17 cellular contexts compared by ENCODE assay signal in the genomic region with DNA sequence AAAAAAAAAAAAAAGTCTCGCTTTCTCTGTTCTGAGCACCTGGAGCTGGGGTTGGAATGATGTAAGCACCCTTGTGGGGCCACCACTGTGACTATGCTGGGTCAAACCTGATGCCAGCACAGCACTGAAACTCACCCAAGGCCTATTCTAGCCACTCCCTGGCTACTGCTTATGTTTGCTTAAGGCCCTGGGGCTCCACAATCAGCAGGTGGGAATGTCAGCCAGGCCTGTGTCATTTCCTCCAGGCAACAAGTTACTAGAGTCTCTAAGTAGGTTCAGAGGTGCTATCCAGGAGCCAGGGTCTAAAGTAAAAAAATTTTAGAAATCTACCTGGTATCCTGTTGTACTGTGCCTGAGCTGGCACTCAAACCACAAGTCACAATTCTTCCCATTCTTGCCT.
DNase-seq lines count a peak whose midpoint lies in the region; ATAC-seq, FAIRE-seq and TF ChIP-seq lines count a peak whose summit lies in the region.
"Had no signal": no experiment of that assay in that cellular context is flagged by ENCODE, and none has a peak within 500 bp of the region (broad histone marks: within the 10 kb centered on the region; RNA-seq: fewer than 3 reads in every experiment).

No MANE protein-coding gene starts in this region.

- H3K4me3 ChIP-seq in A549 (no peak overlapping the region), H7 (ENCODE audit: insufficient read depth, low read depth, low read length) (no peak overlapping the region), ovary (no peak overlapping the region), SJCRH30 (no peak overlapping the region)
- H3K4me3 ChIP-seq: GM23338, Peyer's patch had no signal

- no peaks in the 10 kb centered on the region for H3K9me3 ChIP-seq in A549
- H3K9me3 ChIP-seq in ovary: no peaks in the 10 kb centered on the region
- no peaks in the 10 kb centered on the region for H3K9me3 ChIP-seq in SJCRH30 (replicated peaks)

- H3K27ac ChIP-seq in A549: peak overlapping the region in 1 of 2 experiments; percentile 46; a peak in 1 of 6 replicates
- no peak overlapping the region for H3K27ac ChIP-seq in ovary
- H3K27ac ChIP-seq in SJCRH30: no peak overlapping the region
- H3K27ac ChIP-seq: Peyer's patch had no signal

- no peak for ATAC-seq in A549
- ATAC-seq: GM23338 had no signal

- intact Hi-C loops in ovary (cut with DNase I): no loop called here

- H3K27me3 ChIP-seq in H7 (ENCODE audit: control insufficient read depth, insufficient read depth, low read length): no peaks in the 10 kb centered on the region
- no peaks in the 10 kb centered on the region for H3K27me3 ChIP-seq in ovary
- no peaks in the 10 kb centered on the region for H3K27me3 ChIP-seq in SJCRH30
- H3K27me3 ChIP-seq: Peyer's patch had no signal

- peak overlapping the region; percentile 25; the same call in 2 of the 3 replicates for H3K4me2 ChIP-seq in A549
- H3K4me2 ChIP-seq: GM23338 had no signal

- no peak for TF ChIP-seq RAD21 in A549 (conservative IDR thresholded peaks at IDR 0.05 in 1 of 2, IDR thresholded peaks at IDR 0.05 in 1 of 2)

- DNase-seq in A549 (ENCODE audit: low read depth in 1 of 2, low spot score in 1 of 2) (peak in 1 of 2 experiments; percentile 11), HPDE6-E6E7 (ENCODE audit: extremely low spot score) (peak; percentile 29), T1000 (lab: John Stamatoyannopoulos, UW) (peak; percentile 45), iPS-NIHi7 (ENCODE audit: extremely low spot score) (peak; percentile 7), HK-2 (ENCODE audit: unreplicated experiment) (no peak), H7 (no peak), ovary (no peak), SJCRH30 (no peak)
- DNase-seq: C1 segment of cervical spinal cord, GDM1, NCI-H1436 treated with DMSO at 0.1 percent for 48 hours, NCI-H2227 treated with DMSO at 0.1 percent for 48 hours, NCI-H526 treated with DMSO at 0.1 percent for 48 hours, Peyer's patch, SHP77 treated with DMSO at 0.1 percent for 48 hours had no signal

- TF ChIP-seq EP300 in A549 (IDR thresholded peaks at IDR 0.05): no peak
- no peak for TF ChIP-seq EP300 in ovary (IDR thresholded peaks at IDR 0.05)

- CTCF ChIA-PET in A549 (lab: Yijun Ruan, JAX): no interaction called here

- POLR2A ChIA-PET in A549 (lab: Yijun Ruan, JAX): no interaction called here

- TF ChIP-seq POLR2A in A549 (IDR thresholded peaks at IDR 0.05; ENCODE audit: low read length): no peak
- TF ChIP-seq POLR2A in ovary (IDR thresholded peaks at IDR 0.05): no peak

- TF ChIP-seq CTCF in A549 (IDR thresholded peaks at IDR 0.05) (no peak), ovary (IDR thresholded peaks at IDR 0.05) (no peak)

- 67% methylated on average over 1 of the region's 1 CpG for WGBS in A549 (ENCODE audit: missing lambda C conversion rate)
- WGBS in ovary, 3 donors: 88 to 100% (median 94%) methylated on average over 1 of the region's 1 CpG

- no peak for FAIRE-seq in A549 (lab: Jason Lieb, UNC)
- FAIRE-seq: GM12892 had no signal

- H3K4me1 ChIP-seq in A549: 0 out of 3 replicates have a peak, but pooled peaks cover 3% of the 10 kb centered on the region
- no peaks in the 10 kb centered on the region for H3K4me1 ChIP-seq in ovary (ENCODE audit: insufficient read depth)
- no peaks in the 10 kb centered on the region for H3K4me1 ChIP-seq in SJCRH30
- H3K4me1 ChIP-seq: Peyer's patch had no signal

- H3K36me3 ChIP-seq in H7 (replicated peaks; ENCODE audit: control insufficient read depth, insufficient read depth, low read length) (no peaks in the 10 kb centered on the region), ovary (no peaks in the 10 kb centered on the region), SJCRH30 (no peaks in the 10 kb centered on the region)
- H3K36me3 ChIP-seq: Peyer's patch had no signal

TF ChIP-seq in A549, 52 proteins besides CTCF, POLR2A, EP300 and RAD21:
- no peak for TF ChIP-seq PHF8 (IDR thresholded peaks at IDR 0.05; ENCODE audit: borderline replicate concordance, low read depth)
- TF ChIP-seq, protein P1, sequence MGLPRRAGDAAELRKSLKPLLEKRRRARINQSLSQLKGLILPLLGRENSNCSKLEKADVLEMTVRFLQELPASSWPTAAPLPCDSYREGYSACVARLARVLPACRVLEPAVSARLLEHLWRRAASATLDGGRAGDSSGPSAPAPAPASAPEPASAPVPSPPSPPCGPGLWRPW (IDR thresholded peaks at IDR 0.05): no peak
- no peak for TF ChIP-seq CBX2 (IDR thresholded peaks at IDR 0.05; ENCODE audit: borderline replicate concordance, low read depth)
- TF ChIP-seq, protein P2, sequence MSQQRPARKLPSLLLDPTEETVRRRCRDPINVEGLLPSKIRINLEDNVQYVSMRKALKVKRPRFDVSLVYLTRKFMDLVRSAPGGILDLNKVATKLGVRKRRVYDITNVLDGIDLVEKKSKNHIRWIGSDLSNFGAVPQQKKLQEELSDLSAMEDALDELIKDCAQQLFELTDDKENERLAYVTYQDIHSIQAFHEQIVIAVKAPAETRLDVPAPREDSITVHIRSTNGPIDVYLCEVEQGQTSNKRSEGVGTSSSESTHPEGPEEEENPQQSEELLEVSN (IDR thresholded peaks at IDR 0.05; ENCODE audit: borderline replicate concordance, low read depth): no peak
- TF ChIP-seq CBX8 (IDR thresholded peaks at IDR 0.05): no peak
- TF ChIP-seq ZFP36 (IDR thresholded peaks at IDR 0.05; ENCODE audit: borderline replicate concordance, partially characterized antibody): no peak
TF ChIP-seq in A549: peak in this region for 0.

Comparison
In these comparisons a context has a peak if more than half of its experiments do, and no peak if none do; other contexts are left out.
1. DNase-seq: peak in HPDE6-E6E7 (single experiment), T1000 (single experiment) and iPS-NIHi7 (single experiment); none in HK-2 (single experiment), H7 (single experiment), ovary (0 of 5) and SJCRH30 (0 of 2).